Comparison of ENCODE assay signal across 10 cellular contexts in genomic region chr6:79762370-79762769, GRCh38.
A peak's percentile ranks its signal among the peaks of the same experiment; 100 is the strongest.
DNase-seq lines count a peak whose midpoint lies in the region; ATAC-seq, FAIRE-seq and TF ChIP-seq lines count a peak whose summit lies in the region.
"Had no signal": no experiment of that assay in that cellular context is flagged by ENCODE, and none has a peak within 500 bp of the region (broad histone marks: within the 10 kb centered on the region; RNA-seq: fewer than 3 reads in every experiment).

No MANE protein-coding gene starts in this region.

- peak; percentile 15 to 32 for TF ChIP-seq RAD21 in liver (IDR thresholded peaks at IDR 0.05)

- H3K4me3 Mint-ChIP-seq in Calu3 (ENCODE audit: low read depth, unreplicated experiment) = no peak overlapping the region

- no peak for ATAC-seq in HG02938 (IDR thresholded peaks at IDR 0.05; ENCODE audit: unreplicated experiment)
- ATAC-seq: gastrocnemius medialis, mucosa of descending colon had no signal

- H3K4me1 Mint-ChIP-seq in Calu3 (ENCODE audit: low read depth, unreplicated experiment) = peaks cover 7% of the 10 kb centered on the region

- FAIRE-seq in HTR-8/SVneo (lab: Jason Lieb, UNC) = no peak

- H3K9ac ChIP-seq in liver (ENCODE audit: low read depth in 1 of 2, low read length in 2 of 2) = no peak overlapping the region

- DNase-seq in Calu3 (peak; percentile 13), HTR-8/SVneo (ENCODE audit: insufficient read length, low spot score) (peak; percentile 3), astrocyte of the spinal cord (ENCODE audit: low read depth, low spot score) (peak; percentile 5), mucosa of gallbladder (ENCODE audit: low spot score) (no peak), HK-2 (ENCODE audit: unreplicated experiment) (no peak), MV-4-11 (lab: John Stamatoyannopoulos, UW) (no peak)
- DNase-seq: gastrocnemius medialis, mucosa of descending colon had no signal

- CTCF ChIA-PET in Calu3 (lab: Charles Lee) = interaction anchor here (1.0 to 1.3 kb wide), 4 partner anchors 44 to 168 kb away, joined by 3 to 4 read pairs (median 4); no protein-coding TSS in a partner anchor

- H3K4me3 ChIP-seq in astrocyte of the spinal cord (ENCODE audit: low read depth, low read length) (no peak overlapping the region), liver (ENCODE audit: low read depth in 1 of 3, low read length in 3 of 3) (no peak overlapping the region)
- H3K4me3 ChIP-seq: gastrocnemius medialis, mucosa of descending colon had no signal

- peaks cover 0 to 10% (median 3%) of the 10 kb centered on the region in 4 donors for H3K9me3 ChIP-seq in liver (ENCODE audit: control insufficient read depth in 4 of 4, low read length in 3 of 4)
- H3K9me3 ChIP-seq: gastrocnemius medialis, mucosa of descending colon had no signal

- intact Hi-C loops in Calu3 (cut with micrococcal nuclease; ENCODE audit: unreplicated experiment) = loop anchor here (5.0 kb wide), 1 partner anchor 105 kb away; no protein-coding TSS in a partner anchor

- no peaks in the 10 kb centered on the region for H3K4me1 ChIP-seq in liver (ENCODE audit: control insufficient read depth in 4 of 4, insufficient read depth in 4 of 4, low read length in 3 of 4)
- H3K4me1 ChIP-seq: gastrocnemius medialis had no signal

- BruUV-seq in Calu3 (replicated peaks; lab: Mats Ljungman, UMichigan) = no TSS peak

- H3K36me3 Mint-ChIP-seq in Calu3 (ENCODE audit: insufficient read depth, unreplicated experiment) = no peaks in the 10 kb centered on the region

- H3K36me3 ChIP-seq in liver (ENCODE audit: control insufficient read depth in 4 of 4, insufficient read depth in 3 of 4, low read depth in 1 of 4, low read length in 3 of 4) = no peaks in the 10 kb centered on the region
- H3K36me3 ChIP-seq: gastrocnemius medialis had no signal

- H3K27ac ChIP-seq in liver (ENCODE audit: low read depth in 1 of 2, low read length in 2 of 2) = no peak overlapping the region
- H3K27ac ChIP-seq: gastrocnemius medialis had no signal

- H3K9me3 Mint-ChIP-seq in Calu3 (ENCODE audit: low read depth, unreplicated experiment) = no peaks in the 10 kb centered on the region

- WGBS in liver = 41% methylated on average over 3 of the region's 3 CpGs

- in situ Hi-C loops in astrocyte of the spinal cord (cut with HindIII; ENCODE audit: low sequenced_read_pairs) = no loop called here

- H3K27me3 Mint-ChIP-seq in Calu3 (ENCODE audit: unreplicated experiment) = no peaks in the 10 kb centered on the region

- H3K27ac Mint-ChIP-seq in Calu3 (ENCODE audit: unreplicated experiment) = no peak overlapping the region

- H3K27me3 ChIP-seq in liver (ENCODE audit: control insufficient read depth in 4 of 4, insufficient read depth in 4 of 4, low read length in 3 of 4) = no peaks in the 10 kb centered on the region
- H3K27me3 ChIP-seq: gastrocnemius medialis had no signal

- TF ChIP-seq CTCF in Calu3 (IDR thresholded peaks at IDR 0.05; ENCODE audit: unreplicated experiment) (peak; percentile 13), astrocyte of the spinal cord (IDR thresholded peaks at IDR 0.05; ENCODE audit: low read depth, low read length) (peak; percentile 38), liver (IDR thresholded peaks at IDR 0.05; ENCODE audit: low read depth, low read length, missing input control) (no peak)

TF ChIP-seq in liver, 16 proteins besides CTCF, POLR2A, EP300 and RAD21:
- no peak for TF ChIP-seq FOXA1 (IDR thresholded peaks at IDR 0.05)
- TF ChIP-seq ATF3 (IDR thresholded peaks at IDR 0.05) = no peak
- TF ChIP-seq FOXA2 (IDR thresholded peaks at IDR 0.05) = no peak
- TF ChIP-seq TAF1 (conservative IDR thresholded peaks at IDR 0.05) = no peak
- no peak for TF ChIP-seq REST (IDR thresholded peaks at IDR 0.05)
- TF ChIP-seq NR2F2 (IDR thresholded peaks at IDR 0.05) = no peak
- TF ChIP-seq GABPA (IDR thresholded peaks at IDR 0.05 in 1 of 2, conservative IDR thresholded peaks at IDR 0.05 in 1 of 2) = no peak
- no peak for TF ChIP-seq RXRA (IDR thresholded peaks at IDR 0.05)
- no peak for TF ChIP-seq JUND (IDR thresholded peaks at IDR 0.05)
- no peak for TF ChIP-seq MAX (IDR thresholded peaks at IDR 0.05)

Comparison
In these comparisons a context has a peak if more than half of its experiments do, and no peak if none do; other contexts are left out.
1. DNase-seq: peak in Calu3 (single experiment), HTR-8/SVneo (single experiment) and astrocyte of the spinal cord (single experiment); none in mucosa of gallbladder (single experiment), HK-2 (single experiment) and MV-4-11 (single experiment).